In genomic region chr15:60651155-60651554, GRCh38 we compare ENCODE assay signal across 18 cellular contexts.
DNase-seq lines count a peak whose midpoint lies in the region; ATAC-seq and TF ChIP-seq lines count a peak whose summit lies in the region.
"Had no signal": no experiment of that assay in that cellular context is flagged by ENCODE, and none has a peak within 500 bp of the region (broad histone marks: within the 10 kb centered on the region; RNA-seq: fewer than 3 reads in every experiment).

No MANE protein-coding gene starts in this region.

- H3K79me2 ChIP-seq in OCI-LY7 (ENCODE audit: insufficient read depth, low read depth, low read length), result no peaks in the 10 kb centered on the region

- CTCF ChIA-PET in OCI-LY7 (lab: Charles Lee; ENCODE audit: unreplicated experiment), result no interaction called here

- peaks cover 18 to 49% (median 36%) of the 10 kb centered on the region in 10 experiments for H3K4me1 ChIP-seq in BLaER1 treated with 17β-estradiol and CSF1 and Interleukin-3, amounts not matched to agents 10 nM and 100 nM
- H3K4me1 ChIP-seq in OCI-LY7 (ENCODE audit: insufficient read depth, low read length, poor library complexity, severe bottlenecking), result peaks cover 64% of the 10 kb centered on the region
- H3K4me1 ChIP-seq: gastroesophageal sphincter, pancreas, upper lobe of right lung had no signal

- intact Hi-C loops in OCI-LY7 (cut with micrococcal nuclease; ENCODE audit: unreplicated experiment), result loop anchor here (2.0 to 5.0 kb wide), 2 partner anchors 14 to 59 kb away; no protein-coding TSS in a partner anchor

- ATAC-seq in GM19397 (IDR thresholded peaks at IDR 0.05; ENCODE audit: unreplicated experiment) (no peak), GM19452 (IDR thresholded peaks at IDR 0.05; ENCODE audit: unreplicated experiment) (no peak)
- ATAC-seq: gastroesophageal sphincter, left lobe of liver, pancreas, upper lobe of right lung had no signal

- no peaks in the 10 kb centered on the region for H4K20me1 ChIP-seq in BLaER1 treated with 17β-estradiol and CSF1 and Interleukin-3, amounts not matched to agents 10 nM and 100 nM
- H4K20me1 ChIP-seq in OCI-LY7 (ENCODE audit: insufficient read depth, low read length), result no peaks in the 10 kb centered on the region

- H3K36me3 ChIP-seq in BLaER1 treated with 17β-estradiol and CSF1 and Interleukin-3, amounts not matched to agents 10 nM and 100 nM, result no peaks in the 10 kb centered on the region
- no peaks in the 10 kb centered on the region for H3K36me3 ChIP-seq in OCI-LY7 (ENCODE audit: insufficient read depth, low read length)
- H3K36me3 ChIP-seq: gastroesophageal sphincter, pancreas, sigmoid colon, upper lobe of right lung had no signal

- H3K4me2 ChIP-seq in BLaER1 treated with 17β-estradiol and CSF1 and Interleukin-3, amounts not matched to agents 10 nM and 100 nM, result peak overlapping the region; percentile 25 to 80 (median 65); a peak in 21 of 22 replicates
- H3K4me2 ChIP-seq in OCI-LY7 (ENCODE audit: low read length), result peak overlapping the region; percentile 83

- peak overlapping the region in 4 of 6 donors; percentile 9 to 79 (median 67) for H3K27ac Mint-ChIP-seq in immature natural killer cell

- H3K4me3 ChIP-seq in BLaER1 treated with 17β-estradiol and CSF1 and Interleukin-3, amounts not matched to agents 10 nM and 100 nM, result no peak overlapping the region
- H3K4me3 ChIP-seq in OCI-LY7 (ENCODE audit: low read depth, low read length, poor library complexity, severe bottlenecking) (peak overlapping the region; percentile 50), foreskin fibroblast (ENCODE audit: low read depth in 1 of 2, low read length in 2 of 2) (no peak overlapping the region)
- H3K4me3 ChIP-seq: dorsolateral prefrontal cortex, gastroesophageal sphincter, pancreas, sigmoid colon, upper lobe of right lung had no signal

- H3K27me3 Mint-ChIP-seq in immature natural killer cell (ENCODE audit: low read depth in 3 of 3), result no peaks in the 10 kb centered on the region

- H3K9me3 Mint-ChIP-seq in immature natural killer cell, result no peaks in the 10 kb centered on the region

- peaks cover 42 to 52% of the 10 kb centered on the region in 2 donors for H3K4me1 Mint-ChIP-seq in immature natural killer cell

- no peaks in the 10 kb centered on the region for H3K9me3 ChIP-seq in BLaER1 treated with 17β-estradiol and CSF1 and Interleukin-3, amounts not matched to agents 10 nM and 100 nM (replicated peaks in 1 of 11)
- no peaks in the 10 kb centered on the region for H3K9me3 ChIP-seq in OCI-LY7 (ENCODE audit: low read length)
- H3K9me3 ChIP-seq: gastroesophageal sphincter, pancreas, sigmoid colon, upper lobe of right lung had no signal

- POLR2A ChIA-PET in OCI-LY7 (lab: Charles Lee), result interaction anchor here (0.6 to 2.2 kb wide), 4 partner anchors 11 to 110 kb away, joined by 3 to 8 read pairs (median 4); no protein-coding TSS in a partner anchor

- H3K36me3 Mint-ChIP-seq in immature natural killer cell, result no peaks in the 10 kb centered on the region

- TF ChIP-seq CTCF in OCI-LY7 (conservative IDR thresholded peaks at IDR 0.05; ENCODE audit: low read length), result no peak
- no peak for TF ChIP-seq CTCF in foreskin fibroblast (IDR thresholded peaks at IDR 0.05; ENCODE audit: low read depth, low read length)

- H3K27ac ChIP-seq in BLaER1 treated with 17β-estradiol and CSF1 and Interleukin-3, amounts not matched to agents 10 nM and 100 nM, result no peak overlapping the region
- peak overlapping the region; percentile 68 for H3K27ac ChIP-seq in OCI-LY7 (ENCODE audit: low read depth, low read length, poor library complexity, severe bottlenecking)
- H3K27ac ChIP-seq: epithelial cell of prostate, gastroesophageal sphincter, pancreas, sigmoid colon, upper lobe of right lung had no signal

- BruUV-seq in OCI-LY7 (replicated peaks; lab: Mats Ljungman, UMichigan), result no TSS peak

- H3K27me3 ChIP-seq in BLaER1 treated with 17β-estradiol and CSF1 and Interleukin-3, amounts not matched to agents 10 nM and 100 nM, result no peaks in the 10 kb centered on the region
- H3K27me3 ChIP-seq: dorsolateral prefrontal cortex, gastroesophageal sphincter, pancreas, sigmoid colon, upper lobe of right lung had no signal

- DNase-seq in DMS53 treated with DMSO at 0.1 percent for 48 hours (lab: John Stamatoyannopoulos, UW; ENCODE audit: unreplicated experiment) (peak; percentile 45), OCI-LY7 (ENCODE audit: low spot score) (no peak), immature natural killer cell (no peak), foreskin fibroblast (no peak)
- DNase-seq: activated CD8-positive, alpha-beta memory T cell treated with anti-CD3 and anti-CD28 coated beads for 24 hours; dorsolateral prefrontal cortex; Kasumi-1; NCI-H446; pancreas; sigmoid colon; SW 1271; upper lobe of right lung had no signal

- no peaks in the 10 kb centered on the region for H3K9me2 ChIP-seq in OCI-LY7 (ENCODE audit: insufficient read depth, low read length)

- no peak overlapping the region for H3K9ac ChIP-seq in BLaER1 treated with 17β-estradiol and CSF1 and Interleukin-3, amounts not matched to agents 10 nM and 100 nM

- H3K4me3 Mint-ChIP-seq in immature natural killer cell, result peak overlapping the region in 1 of 5 donors; percentile 36

- H2AFZ ChIP-seq in OCI-LY7 (ENCODE audit: low read length), result peak overlapping the region; percentile 43; the same call in 1 of the 2 replicates
